8 cellular contexts compared by ENCODE assay signal in genomic region chr5:80125962-80126480, GRCh38.
A peak's percentile ranks its signal among the peaks of the same experiment; 100 is the strongest.
DNase-seq lines count a peak whose midpoint lies in the region; ATAC-seq, FAIRE-seq and TF ChIP-seq lines count a peak whose summit lies in the region.

No MANE protein-coding gene starts in this region.

- no peak for FAIRE-seq in D721Med (lab: Jason Lieb, UNC)

- H3K27me3 ChIP-seq in naive thymus-derived CD4-positive, alpha-beta T cell (ENCODE audit: control insufficient read depth in 2 of 2, insufficient read depth in 2 of 2, low read length in 2 of 2), result no peaks in the 10 kb centered on the region

- no peaks in the 10 kb centered on the region for H3K27me3 Mint-ChIP-seq in activated naive CD8-positive, alpha-beta T cell treated with anti-CD3 and anti-CD28 coated beads, Interleukin-2, amount 10 ng/mL, durations not matched to agents 7 days and 5 days
- H3K27me3 Mint-ChIP-seq in naive thymus-derived CD4-positive, alpha-beta T cell, result no peaks in the 10 kb centered on the region

- CTCF ChIA-PET in naive thymus-derived CD4-positive, alpha-beta T cell (lab: Charles Lee), result interaction anchor here (0.8 to 3.0 kb wide), 5 partner anchors 10 to 79 kb away, joined by 3 to 11 read pairs (median 6); no protein-coding TSS in a partner anchor

- H3K9me3 ChIP-seq in naive thymus-derived CD4-positive, alpha-beta T cell (ENCODE audit: control insufficient read depth in 2 of 3, low read length in 3 of 3), result no peaks in the 10 kb centered on the region

- H3K9me3 Mint-ChIP-seq in activated naive CD8-positive, alpha-beta T cell treated with anti-CD3 and anti-CD28 coated beads, Interleukin-2, amount 10 ng/mL, durations not matched to agents 7 days and 5 days, result peaks cover 7% of the 10 kb centered on the region
- H3K9me3 Mint-ChIP-seq in naive thymus-derived CD4-positive, alpha-beta T cell, result peaks cover 0 to 19% (median 6%) of the 10 kb centered on the region in 11 donors

- DNase-seq in Daoy (ENCODE audit: low read depth) (peak; percentile 53), DMS 273 (lab: John Stamatoyannopoulos, UW; ENCODE audit: unreplicated experiment) (no peak), D721Med (ENCODE audit: insufficient read length, low spot score) (no peak), G401 (ENCODE audit: low spot score) (no peak)
- DNase-seq in activated naive CD8-positive, alpha-beta T cell treated with anti-CD3 and anti-CD28 coated beads, Interleukin-2, amount 10 ng/mL, durations not matched to agents 7 days and 5 days, result no peak
- peak in 3 of 9 donors; percentile 19 to 38 (median 36) for DNase-seq in naive thymus-derived CD4-positive, alpha-beta T cell

- no peak overlapping the region for H3K4me3 ChIP-seq in naive thymus-derived CD4-positive, alpha-beta T cell (ENCODE audit: low read length)

- no peak overlapping the region for H3K27ac ChIP-seq in naive thymus-derived CD4-positive, alpha-beta T cell (ENCODE audit: low read depth, low read length)

- peak; percentile 52 for ATAC-seq in GM19467 (IDR thresholded peaks at IDR 0.05; ENCODE audit: unreplicated experiment)
- ATAC-seq in HG03460 (IDR thresholded peaks at IDR 0.05; ENCODE audit: unreplicated experiment), result peak; percentile 61
- ATAC-seq in activated naive CD8-positive, alpha-beta T cell treated with anti-CD3 and anti-CD28 coated beads, Interleukin-2, amount 10 ng/mL, durations not matched to agents 7 days and 5 days (ENCODE audit: low read depth), result peak; percentile 75
- peak; percentile 73 for ATAC-seq in naive thymus-derived CD4-positive, alpha-beta T cell

- H3K4me3 Mint-ChIP-seq in activated naive CD8-positive, alpha-beta T cell treated with anti-CD3 and anti-CD28 coated beads, Interleukin-2, amount 10 ng/mL, durations not matched to agents 7 days and 5 days, result peak overlapping the region; percentile 29
- peak overlapping the region in 8 of 10 donors; percentile 15 to 71 (median 38) for H3K4me3 Mint-ChIP-seq in naive thymus-derived CD4-positive, alpha-beta T cell

- intact Hi-C loops in naive thymus-derived CD4-positive, alpha-beta T cell (cut with micrococcal nuclease), result loop anchor here (1.0 kb wide), 1 partner anchor 10 kb away; no protein-coding TSS in a partner anchor

- peaks cover 21% of the 10 kb centered on the region for H3K4me1 Mint-ChIP-seq in activated naive CD8-positive, alpha-beta T cell treated with anti-CD3 and anti-CD28 coated beads, Interleukin-2, amount 10 ng/mL, durations not matched to agents 7 days and 5 days
- peaks cover 34 to 80% (median 63%) of the 10 kb centered on the region in 7 donors for H3K4me1 Mint-ChIP-seq in naive thymus-derived CD4-positive, alpha-beta T cell

- no peaks in the 10 kb centered on the region for H3K36me3 ChIP-seq in naive thymus-derived CD4-positive, alpha-beta T cell (ENCODE audit: control insufficient read depth in 2 of 3, insufficient read depth in 3 of 3, low read length in 3 of 3)

- POLR2A ChIA-PET in activated naive CD8-positive, alpha-beta T cell treated with anti-CD3 and anti-CD28 coated beads, Interleukin-2, amount 10 ng/mL, durations not matched to agents 7 days and 5 days (lab: Charles Lee), result interaction anchor here (0.6 to 2.2 kb wide), 4 partner anchors 10 to 1064 kb away, joined by 3 to 12 read pairs (median 6); partner anchors contain the start of gene SERINC5
- POLR2A ChIA-PET in naive thymus-derived CD4-positive, alpha-beta T cell (lab: Charles Lee), result interaction anchor here (0.7 to 2.8 kb wide), 14 partner anchors 9 to 130 kb away, joined by 3 to 12 read pairs (median 3); partner anchors contain the start of gene SERINC5

- no peak for TF ChIP-seq CTCF in D721Med (IDR thresholded peaks at IDR 0.05; ENCODE audit: insufficient read depth, missing control alignments)

- H3K27ac Mint-ChIP-seq in activated naive CD8-positive, alpha-beta T cell treated with anti-CD3 and anti-CD28 coated beads, Interleukin-2, amount 10 ng/mL, durations not matched to agents 7 days and 5 days, result peak overlapping the region; percentile 52
- peak overlapping the region; percentile 45 to 84 (median 74) for H3K27ac Mint-ChIP-seq in naive thymus-derived CD4-positive, alpha-beta T cell

- in situ Hi-C loops in G401 (cut with HindIII; ENCODE audit: low sequenced_read_pairs), result no loop called here

- peaks cover 11 to 25% of the 10 kb centered on the region in 2 donors for H3K4me1 ChIP-seq in naive thymus-derived CD4-positive, alpha-beta T cell (ENCODE audit: control insufficient read depth in 2 of 2, insufficient read depth in 2 of 2, low read length in 2 of 2)

- H3K36me3 Mint-ChIP-seq in activated naive CD8-positive, alpha-beta T cell treated with anti-CD3 and anti-CD28 coated beads, Interleukin-2, amount 10 ng/mL, durations not matched to agents 7 days and 5 days, result peaks cover 24% of the 10 kb centered on the region
- peaks cover 5 to 56% (median 41%) of the 10 kb centered on the region in 5 donors for H3K36me3 Mint-ChIP-seq in naive thymus-derived CD4-positive, alpha-beta T cell
